10 cellular contexts compared by ENCODE assay signal in the genomic region with DNA sequence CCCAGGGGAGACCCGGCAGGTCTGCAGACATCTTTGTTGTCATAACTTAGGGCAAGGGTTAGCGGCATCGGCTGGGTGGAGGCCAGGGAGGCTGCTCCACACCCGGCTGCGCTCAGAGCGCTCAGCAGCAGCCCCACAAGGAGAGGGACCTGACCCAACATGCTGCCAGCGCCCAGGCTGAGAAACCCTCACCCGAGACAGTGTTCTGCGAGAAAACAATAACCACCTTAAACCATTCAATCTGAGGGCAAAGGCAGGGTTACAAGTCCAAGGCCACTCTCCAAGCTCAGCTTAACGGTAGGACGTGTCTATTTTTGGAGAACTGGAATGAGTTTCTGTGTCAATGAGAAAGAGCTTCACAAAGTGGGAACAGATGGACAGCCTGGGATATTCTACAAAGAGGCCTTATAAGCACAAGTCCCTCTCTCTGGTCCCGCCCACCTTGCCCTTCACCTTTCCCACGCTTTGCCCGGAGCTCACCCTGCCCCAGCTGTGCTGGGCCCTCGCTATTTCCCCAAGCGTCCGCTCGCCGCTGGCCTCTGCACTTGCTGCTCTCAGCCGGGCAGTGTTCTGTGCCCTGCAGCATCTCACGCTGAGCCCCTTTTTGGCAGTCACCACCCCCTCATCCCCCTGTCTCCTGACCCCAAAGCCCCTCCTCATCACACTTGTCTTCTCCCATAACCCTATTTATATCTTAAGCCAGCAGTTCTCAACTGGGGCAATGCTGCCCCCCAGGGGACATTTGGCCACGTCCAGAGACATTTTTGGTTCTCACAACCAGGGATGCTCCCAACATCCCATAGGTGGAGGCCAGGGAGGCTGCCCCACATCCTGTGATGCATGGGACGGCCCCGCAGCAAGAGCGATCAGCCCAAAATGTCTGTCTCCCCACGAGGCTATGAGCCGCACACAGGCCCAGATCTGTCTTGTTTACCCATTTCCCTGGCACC. TPM values are rescaled to one million over a fixed set of nuclear protein-coding genes. Genes with fewer than 3 reads are reported as not detected.
DNase-seq lines count a peak whose midpoint lies in the region; ATAC-seq and TF ChIP-seq lines count a peak whose summit lies in the region.
"Had no signal": no experiment of that assay in that cellular context is flagged by ENCODE, and none has a peak within 500 bp of the region (broad histone marks: within the 10 kb centered on the region; RNA-seq: fewer than 3 reads in every experiment).

No MANE protein-coding gene starts in this region.

- POLR2A ChIA-PET in SK-N-SH (lab: Yijun Ruan, JAX) = no interaction called here
- POLR2A ChIA-PET in activated CD4-positive, alpha-beta memory T cell treated with anti-CD3 and anti-CD28 coated beads, Interleukin-2, amount 10 ng/mL, durations not matched to agents 7 days and 5 days (lab: Charles Lee) = no interaction called here

- H3K9me3 Mint-ChIP-seq in Calu3 (ENCODE audit: low read depth, unreplicated experiment) = no peaks in the 10 kb centered on the region
- peaks cover 2% of the 10 kb centered on the region for H3K9me3 Mint-ChIP-seq in activated CD4-positive, alpha-beta memory T cell treated with anti-CD3 and anti-CD28 coated beads, Interleukin-2, amount 10 ng/mL, durations not matched to agents 7 days and 5 days
- H3K9me3 Mint-ChIP-seq: memory B cell had no signal

- peaks cover 19% of the 10 kb centered on the region for H3K79me2 ChIP-seq in SK-N-SH (ENCODE audit: insufficient read depth)

- 0 out of 2 replicates have a peak, but pooled peaks cover 4% of the 10 kb centered on the region for H4K20me1 ChIP-seq in SK-N-SH (ENCODE audit: insufficient read depth)

- H3K27ac ChIP-seq in SK-N-SH (ENCODE audit: low read depth in 2 of 2, low read length in 1 of 2) = no peak overlapping the region
- H3K27ac ChIP-seq: BLaER1 had no signal

- H2AFZ ChIP-seq in SK-N-SH (ENCODE audit: low read depth) = no peak overlapping the region

- H3K27me3 Mint-ChIP-seq in Calu3 (ENCODE audit: unreplicated experiment) = no peaks in the 10 kb centered on the region
- no peaks in the 10 kb centered on the region for H3K27me3 Mint-ChIP-seq in activated CD4-positive, alpha-beta memory T cell treated with anti-CD3 and anti-CD28 coated beads, Interleukin-2, amount 10 ng/mL, durations not matched to agents 7 days and 5 days
- H3K27me3 Mint-ChIP-seq: memory B cell had no signal

- no peak overlapping the region for H3K4me2 ChIP-seq in SK-N-SH
- H3K4me2 ChIP-seq: BLaER1 had no signal

- intact Hi-C loops in Calu3 (cut with micrococcal nuclease; ENCODE audit: unreplicated experiment) (no loop called here), left cardiac atrium (cut with DNase I) (no loop called here)

- H3K9ac ChIP-seq in SK-N-SH = no peak overlapping the region
- H3K9ac ChIP-seq: BLaER1 had no signal

- H3K9me2 ChIP-seq in SK-N-SH = no peaks in the 10 kb centered on the region

- DNase-seq in Calu3 (peak; percentile 54), SK-N-SH (no peak), left cardiac atrium (no peak), T1000 (lab: John Stamatoyannopoulos, UW) (no peak)
- no peak for DNase-seq in activated CD4-positive, alpha-beta memory T cell treated with anti-CD3 and anti-CD28 coated beads, Interleukin-2, amount 10 ng/mL, durations not matched to agents 7 days and 5 days
- DNase-seq: erythroblast, NCI-H1694 treated with DMSO at 0.1 percent for 48 hours had no signal

- ATAC-seq in left cardiac atrium (peak; percentile 22 to 49), GM21786 (IDR thresholded peaks at IDR 0.05; ENCODE audit: unreplicated experiment) (no peak)

- no peaks in the 10 kb centered on the region for H3F3A ChIP-seq in SK-N-SH (replicated peaks; ENCODE audit: insufficient read depth)

- no peak overlapping the region for H3K4me3 Mint-ChIP-seq in Calu3 (ENCODE audit: low read depth, unreplicated experiment)
- no peak overlapping the region for H3K4me3 Mint-ChIP-seq in activated CD4-positive, alpha-beta memory T cell treated with anti-CD3 and anti-CD28 coated beads, Interleukin-2, amount 10 ng/mL, durations not matched to agents 7 days and 5 days
- H3K4me3 Mint-ChIP-seq: memory B cell had no signal

- H3K4me1 ChIP-seq in SK-N-SH (ENCODE audit: control insufficient read depth in 1 of 2, insufficient read depth in 2 of 2, low read depth in 1 of 2, low read length in 1 of 2) = no peaks in the 10 kb centered on the region

- BruUV-seq in Calu3 (replicated peaks; lab: Mats Ljungman, UMichigan) = no TSS peak

- H3K27me3 ChIP-seq in SK-N-SH (ENCODE audit: insufficient read depth) = no peaks in the 10 kb centered on the region
- H3K27me3 ChIP-seq: BLaER1 had no signal

- peaks cover 18 to 37% of the 10 kb centered on the region in 2 experiments for H3K36me3 ChIP-seq in SK-N-SH (replicated peaks in 1 of 2; ENCODE audit: control insufficient read depth in 1 of 2, insufficient read depth in 2 of 2, low read length in 1 of 2)

- WGBS in SK-N-SH (ENCODE audit: low lambda C conversion rate) = 87% methylated on average over 23 of the region's 27 CpGs

- no peaks in the 10 kb centered on the region for H3K4me1 Mint-ChIP-seq in Calu3 (ENCODE audit: low read depth, unreplicated experiment)
- no peaks in the 10 kb centered on the region for H3K4me1 Mint-ChIP-seq in activated CD4-positive, alpha-beta memory T cell treated with anti-CD3 and anti-CD28 coated beads, Interleukin-2, amount 10 ng/mL, durations not matched to agents 7 days and 5 days

- H3K27ac Mint-ChIP-seq in Calu3 (ENCODE audit: unreplicated experiment) = no peak overlapping the region
- H3K27ac Mint-ChIP-seq in activated CD4-positive, alpha-beta memory T cell treated with anti-CD3 and anti-CD28 coated beads, Interleukin-2, amount 10 ng/mL, durations not matched to agents 7 days and 5 days = no peak overlapping the region
- H3K27ac Mint-ChIP-seq: memory B cell had no signal

- CTCF ChIA-PET in Calu3 (lab: Charles Lee) (no interaction called here), SK-N-SH (lab: Yijun Ruan, JAX) (interaction anchor here (1.1 to 2.9 kb wide), 3 partner anchors 11 to 353 kb away, joined by 3 to 14 read pairs (median 5); no protein-coding TSS in a partner anchor)
- CTCF ChIA-PET in activated CD4-positive, alpha-beta memory T cell treated with anti-CD3 and anti-CD28 coated beads, Interleukin-2, amount 10 ng/mL, durations not matched to agents 7 days and 5 days (lab: Charles Lee) = no interaction called here

- peak; percentile 28; the same call in 1 of the 2 replicates for TF ChIP-seq RAD21 in SK-N-SH (IDR thresholded peaks at IDR 0.05; ENCODE audit: low read length)

- TF ChIP-seq CTCF in Calu3 (IDR thresholded peaks at IDR 0.05; ENCODE audit: unreplicated experiment) (no peak), SK-N-SH (IDR thresholded peaks at IDR 0.05) (peak; percentile 32)

- no peaks in the 10 kb centered on the region for H3K9me3 ChIP-seq in SK-N-SH

- H3K36me3 Mint-ChIP-seq in Calu3 (ENCODE audit: insufficient read depth, unreplicated experiment) = peaks cover 41% of the 10 kb centered on the region
- peaks cover 27% of the 10 kb centered on the region for H3K36me3 Mint-ChIP-seq in activated CD4-positive, alpha-beta memory T cell treated with anti-CD3 and anti-CD28 coated beads, Interleukin-2, amount 10 ng/mL, durations not matched to agents 7 days and 5 days (ENCODE audit: low read depth)

- no peak for TF ChIP-seq EP300 in SK-N-SH (IDR thresholded peaks at IDR 0.05; ENCODE audit: borderline replicate concordance in 1 of 2, low read depth in 1 of 2, low read length in 1 of 2)

- no peak overlapping the region for H3K4me3 ChIP-seq in SK-N-SH (ENCODE audit: low read depth in 2 of 2, low read length in 1 of 2)
- H3K4me3 ChIP-seq: BLaER1 had no signal

TF ChIP-seq in SK-N-SH, 30 proteins besides CTCF, POLR2A, EP300 and RAD21 (continues in another document):
- TF ChIP-seq RFX5 (IDR thresholded peaks at IDR 0.05; ENCODE audit: low read length) (no peak), RXRA (IDR thresholded peaks at IDR 0.05; ENCODE audit: borderline replicate concordance, low read depth) (no peak), MAX (IDR thresholded peaks at IDR 0.05; ENCODE audit: low read depth) (no peak)

RNA-seq across cellular contexts. Expression of gene PPP1R12C, which starts 17.6 kb away (rescaled TPM):
- total RNA-seq in Calu3 (2022) (140 and 151 TPM in 2 replicates), left cardiac atrium (100 to 1,000 TPM; 117 to 193 TPM)
- polyA plus RNA-seq in SK-N-SH (2012; rRNA removed) = 83.9 and 87.3 TPM in 2 replicates
- polyA plus RNA-seq in SK-N-SH (2012; cell fraction: cytosol; rRNA removed) = 20.3 and 29.1 TPM in 2 replicates
- 571 and 748 TPM in 2 replicates for polyA plus RNA-seq in SK-N-SH (2012; cell fraction: nucleus; rRNA removed)
- 100 to 1,000 TPM; 132 to 134 TPM for total RNA-seq in activated CD4-positive, alpha-beta memory T cell treated with anti-CD3 and anti-CD28 coated beads, Interleukin-2, amount 10 ng/mL, durations not matched to agents 7 days and 5 days

RNA-seq across cellular contexts. Expression of gene EPS8L1, which starts 24.2 kb away (rescaled TPM):
- 97.3 and 147 TPM in 2 replicates for total RNA-seq in Calu3 (2022)
- polyA plus RNA-seq in SK-N-SH (2012; rRNA removed) = 9.6 and 12.9 TPM in 2 replicates
- polyA plus RNA-seq in SK-N-SH (2012; cell fraction: cytosol; rRNA removed) = 6.7 and 7.5 TPM in 2 replicates
- 32.4 and 60.9 TPM in 2 replicates for polyA plus RNA-seq in SK-N-SH (2012; cell fraction: nucleus; rRNA removed)
- 1 to 10 TPM; 2.2 to 3.7 TPM for total RNA-seq in left cardiac atrium
- total RNA-seq in activated CD4-positive, alpha-beta memory T cell treated with anti-CD3 and anti-CD28 coated beads, Interleukin-2, amount 10 ng/mL, durations not matched to agents 7 days and 5 days = 1 to 10 TPM; 6.9 to 7.6 TPM

RNA-seq across cellular contexts. Expression of gene RDH13, which starts 36.9 kb away (rescaled TPM):
- total RNA-seq in Calu3 (2022) = 50.1 and 54.5 TPM in 2 replicates
- 8.9 and 9.6 TPM in 2 replicates for polyA plus RNA-seq in SK-N-SH (2012; rRNA removed)
- polyA plus RNA-seq in SK-N-SH (2012; cell fraction: cytosol; rRNA removed) = 3.9 and 5.9 TPM in 2 replicates
- polyA plus RNA-seq in SK-N-SH (2012; cell fraction: nucleus; rRNA removed) = 26.8 TPM in 2 replicates
- 10 to 100 TPM; 33.9 to 41.1 TPM for total RNA-seq in left cardiac atrium
- total RNA-seq in activated CD4-positive, alpha-beta memory T cell treated with anti-CD3 and anti-CD28 coated beads, Interleukin-2, amount 10 ng/mL, durations not matched to agents 7 days and 5 days = 10 to 100 TPM; 15.3 to 15.5 TPM

RNA-seq across cellular contexts. Expression of gene TNNT1, which starts 49.2 kb away (rescaled TPM):
- total RNA-seq in Calu3 (2022) (48.8 and 53.7 TPM in 2 replicates), left cardiac atrium (10 to 100 TPM; 13.7 to 25.6 TPM)
- 27.1 and 39.5 TPM in 2 replicates for polyA plus RNA-seq in SK-N-SH (2012; rRNA removed)
- 30.8 and 37.4 TPM in 2 replicates for polyA plus RNA-seq in SK-N-SH (2012; cell fraction: cytosol; rRNA removed)
- 9.5 and 13.7 TPM in 2 replicates for polyA plus RNA-seq in SK-N-SH (2012; cell fraction: nucleus; rRNA removed)
- under 1 TPM; 0.38 to 0.68 TPM for total RNA-seq in activated CD4-positive, alpha-beta memory T cell treated with anti-CD3 and anti-CD28 coated beads, Interleukin-2, amount 10 ng/mL, durations not matched to agents 7 days and 5 days

RNA-seq across cellular contexts. Expression of gene TNNI3, which starts 57.7 kb away (rescaled TPM):
- total RNA-seq in Calu3 (2022) (1.3 and 2.5 TPM in 2 replicates), left cardiac atrium (1,000 to 10,000 TPM; 1,897 to 2,132 TPM)
- polyA plus RNA-seq in SK-N-SH (2012; rRNA removed) = 9.1 and 11.4 TPM in 2 replicates
- 8.5 and 9.3 TPM in 2 replicates for polyA plus RNA-seq in SK-N-SH (2012; cell fraction: cytosol; rRNA removed)
- polyA plus RNA-seq in SK-N-SH (2012; cell fraction: nucleus; rRNA removed) = 6.4 and 7.0 TPM in 2 replicates
- not detected for total RNA-seq in activated CD4-positive, alpha-beta memory T cell treated with anti-CD3 and anti-CD28 coated beads, Interleukin-2, amount 10 ng/mL, durations not matched to agents 7 days and 5 days

Comparison
In these comparisons a context has a peak if more than half of its experiments do, and no peak if none do; other contexts are left out.
1. RNA of gene EPS8L1, which starts 24.2 kb away (total RNA-seq): 97.3 to 147 TPM in Calu3; 6.9 to 7.6 TPM in activated CD4-positive, alpha-beta memory T cell treated with anti-CD3 and anti-CD28 coated beads, Interleukin-2, amount 10 ng/mL, durations not matched to agents 7 days and 5 days and 2.2 to 3.7 TPM in left cardiac atrium; every median in the first group is over 10 times any median in the second.